17 cellular contexts compared by ENCODE assay signal in genomic region chr1:241762713-241763339, GRCh38.
DNase-seq lines count a peak whose midpoint lies in the region; ATAC-seq and TF ChIP-seq lines count a peak whose summit lies in the region.
"Had no signal": no experiment of that assay in that cellular context is flagged by ENCODE, and none has a peak within 500 bp of the region (broad histone marks: within the 10 kb centered on the region; RNA-seq: fewer than 3 reads in every experiment).

No MANE protein-coding gene starts in this region.

- no peak overlapping the region for H2AFZ ChIP-seq in PC-3 (ENCODE audit: low read length)
- H2AFZ ChIP-seq in neural cell (ENCODE audit: low read depth, low read length), result no peak overlapping the region

- no peak for TF ChIP-seq RAD21 in neural cell (conservative IDR thresholded peaks at IDR 0.05)

- TF ChIP-seq CTCF in PC-3 (conservative IDR thresholded peaks at IDR 0.05; ENCODE audit: low read depth, low read length), result no peak
- TF ChIP-seq CTCF in fibroblast of mammary gland (conservative IDR thresholded peaks at IDR 0.05; ENCODE audit: control insufficient read depth, insufficient read depth, low read depth, low read length), result no peak
- no peak for TF ChIP-seq CTCF in neural cell (IDR thresholded peaks at IDR 0.05; ENCODE audit: poor library complexity, severe bottlenecking)
- no peak for TF ChIP-seq CTCF in left lung (IDR thresholded peaks at IDR 0.05)

- no peak overlapping the region for H3K4me3 ChIP-seq in PC-3 (ENCODE audit: low read length)
- no peak overlapping the region for H3K4me3 ChIP-seq in fibroblast of mammary gland (ENCODE audit: control insufficient read depth, low read depth, low read length)
- H3K4me3 ChIP-seq in neural cell (ENCODE audit: low read length), result no peak overlapping the region
- no peak overlapping the region for H3K4me3 ChIP-seq in left lung
- H3K4me3 ChIP-seq: BLaER1 treated with 17β-estradiol and CSF1 and Interleukin-3, amounts not matched to agents 10 nM and 100 nM; HAP-1; K562 had no signal

- H3K36me3 ChIP-seq in PC-3 (ENCODE audit: low read depth, low read length), result no peaks in the 10 kb centered on the region
- H3K36me3 ChIP-seq in neural cell (ENCODE audit: insufficient read depth, low read length), result no peaks in the 10 kb centered on the region
- H3K36me3 ChIP-seq in left lung, result no peaks in the 10 kb centered on the region
- H3K36me3 ChIP-seq: BLaER1 treated with 17β-estradiol and CSF1 and Interleukin-3, amounts not matched to agents 10 nM and 100 nM; HAP-1 had no signal

- H3F3A ChIP-seq in PC-3 (ENCODE audit: low read length, unreplicated experiment) (no peaks in the 10 kb centered on the region), neural cell (ENCODE audit: insufficient read depth, low read length, poor library complexity, severe bottlenecking) (no peaks in the 10 kb centered on the region)

- POLR2A ChIA-PET in PC-3 (lab: Charles Lee; ENCODE audit: unreplicated experiment), result interaction anchor here (0.7 kb wide), 1 partner anchor 14 kb away, joined by 5 read pairs; no protein-coding TSS in a partner anchor

- no peak overlapping the region for H3K27ac ChIP-seq in PC-3 (ENCODE audit: low read length)
- peak overlapping the region; percentile 33 for H3K27ac ChIP-seq in neural cell (ENCODE audit: low read length)
- H3K27ac ChIP-seq in left lung, result no peak overlapping the region
- H3K27ac ChIP-seq: BLaER1 treated with 17β-estradiol and CSF1 and Interleukin-3, amounts not matched to agents 10 nM and 100 nM; HL-60 had no signal

- H3K9me2 ChIP-seq in PC-3 (replicated peaks; ENCODE audit: low read length) (no peaks in the 10 kb centered on the region), neural cell (ENCODE audit: insufficient read depth, low read length) (no peaks in the 10 kb centered on the region)

- H3K4me1 ChIP-seq in PC-3 (ENCODE audit: insufficient read depth, low read length) (peaks cover 13% of the 10 kb centered on the region), left lung (no peaks in the 10 kb centered on the region)
- H3K4me1 ChIP-seq: BLaER1 treated with 17β-estradiol and CSF1 and Interleukin-3, amounts not matched to agents 10 nM and 100 nM; HAP-1 had no signal

- intact Hi-C loops in PC-3 (cut with micrococcal nuclease), result loop anchor here (2.0 to 5.0 kb wide), 3 partner anchors 54 to 136 kb away; partner anchors contain the start of genes CHML and OPN3
- intact Hi-C loops in left lung (cut with DNase I), result no loop called here

- BruUV-seq in PC-3 (replicated peaks; lab: Mats Ljungman, UMichigan), result no TSS peak

- H3K79me2 ChIP-seq in PC-3 (ENCODE audit: low read length), result no peaks in the 10 kb centered on the region
- no peaks in the 10 kb centered on the region for H3K79me2 ChIP-seq in neural cell (replicated peaks; ENCODE audit: insufficient read depth, low read length)

- H4K20me1 ChIP-seq in PC-3 (ENCODE audit: low read length) (no peaks in the 10 kb centered on the region), neural cell (ENCODE audit: insufficient read depth) (no peaks in the 10 kb centered on the region)
- H4K20me1 ChIP-seq: BLaER1 treated with 17β-estradiol and CSF1 and Interleukin-3, amounts not matched to agents 10 nM and 100 nM had no signal

- H3K4me2 ChIP-seq in PC-3 (ENCODE audit: low read length) (peak overlapping the region; percentile 52), neural cell (ENCODE audit: low read length) (no peak overlapping the region)
- H3K4me2 ChIP-seq: BLaER1 treated with 17β-estradiol and CSF1 and Interleukin-3, amounts not matched to agents 10 nM and 100 nM had no signal

- ATAC-seq in PC-3 (peak; percentile 93), left lung (no peak), HG03342 (IDR thresholded peaks at IDR 0.05; ENCODE audit: unreplicated experiment) (no peak)
- ATAC-seq: K562 had no signal

- no peak overlapping the region for H3K9ac ChIP-seq in PC-3 (ENCODE audit: low read length)
- H3K9ac ChIP-seq in neural cell (ENCODE audit: low read length), result no peak overlapping the region
- H3K9ac ChIP-seq: BLaER1 treated with 17β-estradiol and CSF1 and Interleukin-3, amounts not matched to agents 10 nM and 100 nM had no signal

- CTCF ChIA-PET in PC-3 (lab: Charles Lee), result interaction anchor here (0.5 to 0.6 kb wide), 2 partner anchors 119 to 122 kb away, joined by 4 to 5 read pairs; no protein-coding TSS in a partner anchor

- DNase-seq in EL, result peak; percentile 11
- DNase-seq in PC-3, result peak; percentile 87
- DNase-seq in fibroblast of mammary gland (ENCODE audit: low read depth), result peak; percentile 34
- no peak for DNase-seq in left lung
- DNase-seq in stimulated activated CD4-positive, alpha-beta T cell treated with anti-CD3 and anti-CD28 coated beads, Interleukin-4, amount 100 ng/mL, for 1 hour, result no peak
- DNase-seq: 8988T; AML-193; CD4-positive, CD25-positive, alpha-beta regulatory T cell; DMS 273 treated with DMSO at 0.1 percent for 48 hours; GOT3; HFFc6 had no signal

- H3K9me3 ChIP-seq in PC-3 (ENCODE audit: low read length), result no peaks in the 10 kb centered on the region
- no peaks in the 10 kb centered on the region for H3K9me3 ChIP-seq in neural cell (ENCODE audit: low read length)
- H3K9me3 ChIP-seq in left lung, result no peaks in the 10 kb centered on the region
- H3K9me3 ChIP-seq: BLaER1 treated with 17β-estradiol and CSF1 and Interleukin-3, amounts not matched to agents 10 nM and 100 nM; HAP-1 had no signal

- H3K27me3 ChIP-seq in PC-3 (ENCODE audit: low read length) (no peaks in the 10 kb centered on the region), neural cell (ENCODE audit: insufficient read depth, low read depth, low read length) (no peaks in the 10 kb centered on the region), left lung (no peaks in the 10 kb centered on the region)
- H3K27me3 ChIP-seq: BLaER1 treated with 17β-estradiol and CSF1 and Interleukin-3, amounts not matched to agents 10 nM and 100 nM had no signal

- peak; percentile 96 for TF ChIP-seq EP300 in neural cell (conservative IDR thresholded peaks at IDR 0.05; ENCODE audit: poor library complexity, severe bottlenecking)

TF ChIP-seq in neural cell, 6 proteins besides CTCF, POLR2A, EP300 and RAD21:
- TF ChIP-seq EZH2 (IDR thresholded peaks at IDR 0.05; ENCODE audit: borderline replicate concordance, insufficient read depth, low read length, poor library complexity, severe bottlenecking) (no peak), POLR2AphosphoS5 (IDR thresholded peaks at IDR 0.05) (peak; percentile 78), SMC3 (conservative IDR thresholded peaks at IDR 0.05; ENCODE audit: poor library complexity) (no peak), MXI1 (conservative IDR thresholded peaks at IDR 0.05; ENCODE audit: poor library complexity, severe bottlenecking) (no peak), REST (IDR thresholded peaks at IDR 0.05; ENCODE audit: borderline replicate concordance) (peak; percentile 59)
TF ChIP-seq in neural cell: peak in this region for 2.

Comparison
In these comparisons a context has a peak if more than half of its experiments do, and no peak if none do; other contexts are left out.
1. DNase-seq: peak in EL (single experiment), PC-3 (single experiment) and fibroblast of mammary gland (single experiment); none in left lung (0 of 2) and stimulated activated CD4-positive, alpha-beta T cell treated with anti-CD3 and anti-CD28 coated beads, Interleukin-4, amount 100 ng/mL, for 1 hour (single experiment).